ENCODE assay signal across 18 cellular contexts in the genomic region with DNA sequence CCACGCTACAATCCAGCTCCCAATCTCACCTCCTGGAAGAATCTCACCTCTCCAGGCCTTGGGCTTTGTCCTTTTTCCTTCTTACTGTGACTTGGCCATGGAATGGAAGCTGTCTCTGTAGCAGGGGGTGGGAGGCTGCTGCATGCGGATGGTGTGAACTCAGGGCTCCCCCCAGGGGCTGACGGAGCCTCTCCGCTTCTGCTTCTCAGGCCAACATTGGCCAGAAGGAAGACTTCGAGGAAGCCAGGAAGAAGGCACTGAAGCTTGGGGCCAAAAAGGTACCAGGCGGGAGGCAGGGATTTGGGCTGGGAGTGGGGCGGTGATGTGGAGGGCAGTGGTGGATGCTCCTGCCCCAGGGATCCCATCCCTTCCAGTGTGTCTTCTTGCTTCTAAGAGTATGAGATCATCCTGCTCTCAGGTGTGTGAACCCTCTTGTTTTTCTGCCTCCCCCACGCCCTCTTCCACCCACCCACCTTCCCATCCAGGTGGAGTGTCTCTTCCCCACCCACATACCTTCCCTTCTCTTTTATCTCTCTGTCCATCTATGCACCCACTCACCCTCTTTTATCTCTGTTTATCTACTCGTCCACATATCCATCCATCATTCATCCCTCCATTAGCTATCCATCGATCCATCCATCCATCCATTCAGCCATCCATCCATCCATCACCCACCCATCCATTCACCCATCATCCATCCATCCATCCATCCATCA. TPM values are rescaled to one million over a fixed set of nuclear protein-coding genes. Genes with fewer than 3 reads are reported as not detected.
"Had no signal": no experiment of that assay in that cellular context is flagged by ENCODE, and none has a peak within 500 bp of the region (broad histone marks: within the 10 kb centered on the region; RNA-seq: fewer than 3 reads in every experiment).

No MANE protein-coding gene starts in this region.

- H3K4me3 Mint-ChIP-seq: immature natural killer cell; natural killer cell treated with Interleukin-12 subunit alpha and Interleukin-12 subunit beta and Interleukin-15 and Interleukin-18, amount 100 ng/mL, for 72 hours; stimulated activated naive B cell treated with anti-CD40 and anti-IgM and Interleukin-4, amounts not matched to agents 10 μg/mL and 1 μg/mL and 100 μg/mL, for 72 hours had no signal

- H3K9ac ChIP-seq: parathyroid adenoma had no signal

- DNase-seq: esophagus squamous epithelium; glutamatergic neuron; immature natural killer cell; spleen; stimulated activated CD4-positive, alpha-beta T cell treated with anti-CD3 and anti-CD28 coated beads, Interleukin-15, amount 100 ng/mL, for 24 hours; stimulated activated CD4-positive, alpha-beta T cell treated with anti-CD3 and anti-CD28 coated beads, Interleukin-1b, Interleukin-23, amount 100 ng/mL, for 48 hours; stimulated activated CD4-positive, alpha-beta T cell treated with anti-CD3 and anti-CD28 coated beads, Interleukin-4, amount 100 ng/mL, for 24 hours; stimulated activated naive B cell treated with anti-CD40 and anti-IgM and Interleukin-4, amounts not matched to agents 10 μg/mL and 1 μg/mL and 100 μg/mL, for 72 hours; trophoblast cell had no signal

- H3K27ac Mint-ChIP-seq: immature natural killer cell; natural killer cell treated with Interleukin-12 subunit alpha and Interleukin-12 subunit beta and Interleukin-15 and Interleukin-18, amount 100 ng/mL, for 72 hours; stimulated activated naive B cell treated with anti-CD40 and anti-IgM and Interleukin-4, amounts not matched to agents 10 μg/mL and 1 μg/mL and 100 μg/mL, for 72 hours had no signal

- H3K4me3 ChIP-seq: colonic mucosa, esophagus squamous epithelium, gastroesophageal sphincter, prostate gland, spleen, stomach, thoracic aorta had no signal

- H3K27ac ChIP-seq: colonic mucosa, esophagus squamous epithelium, parathyroid adenoma, prostate gland, spleen, thoracic aorta had no signal

- H3K27me3 ChIP-seq: colonic mucosa, gastroesophageal sphincter, stomach had no signal

- H3K4me1 Mint-ChIP-seq: immature natural killer cell; stimulated activated naive B cell treated with anti-CD40 and anti-IgM and Interleukin-4, amounts not matched to agents 10 μg/mL and 1 μg/mL and 100 μg/mL, for 72 hours had no signal

- H3K4me1 ChIP-seq: prostate gland had no signal

- H3K9me3 ChIP-seq: colonic mucosa, esophagus squamous epithelium, gastroesophageal sphincter, prostate gland, spleen, stomach, thoracic aorta had no signal

- ATAC-seq: gastroesophageal sphincter; natural killer cell treated with Interleukin-12 subunit alpha and Interleukin-12 subunit beta and Interleukin-15 and Interleukin-18, amount 100 ng/mL, for 72 hours; sciatic nerve; stimulated activated naive B cell treated with anti-CD40 and anti-IgM and Interleukin-4, amounts not matched to agents 10 μg/mL and 1 μg/mL and 100 μg/mL, for 72 hours had no signal

- H3K36me3 Mint-ChIP-seq: immature natural killer cell; natural killer cell treated with Interleukin-12 subunit alpha and Interleukin-12 subunit beta and Interleukin-15 and Interleukin-18, amount 100 ng/mL, for 72 hours; stimulated activated naive B cell treated with anti-CD40 and anti-IgM and Interleukin-4, amounts not matched to agents 10 μg/mL and 1 μg/mL and 100 μg/mL, for 72 hours had no signal

- H3K79me2 ChIP-seq: parathyroid adenoma had no signal

- FAIRE-seq: keratinocyte had no signal

- H3K9me3 Mint-ChIP-seq: immature natural killer cell; natural killer cell treated with Interleukin-12 subunit alpha and Interleukin-12 subunit beta and Interleukin-15 and Interleukin-18, amount 100 ng/mL, for 72 hours had no signal

- H3K36me3 ChIP-seq: colonic mucosa, esophagus squamous epithelium, prostate gland had no signal

RNA-seq across cellular contexts. Expression of a gene that starts 9.5 kb away (rescaled TPM):
- total RNA-seq: natural killer cell treated with Interleukin-12 subunit alpha and Interleukin-12 subunit beta and Interleukin-15 and Interleukin-18, amount 100 ng/mL, for 72 hours had no signal
- polyA plus RNA-seq: immature natural killer cell had no signal
